In genomic region chr14:49687942-49688700, GRCh38 we compare ENCODE assay signal across 1 cellular context.
TF ChIP-seq lines count a peak whose summit lies in the region.

Gene POLE2, minus strand, starts transcription at chr14:49688214. Its CDS starts 11 bp downstream, at chr14:49688203.

TF ChIP-seq in HepG2, 621 proteins besides CTCF, POLR2A, EP300 and RAD21 (continued from another document and continues in another):
- TF ChIP-seq ZBTB4 (CRISPR knock-in tag; IDR thresholded peaks at IDR 0.05; ENCODE audit: borderline replicate concordance) (peak; percentile 100), MTA1 (CRISPR knock-in tag; IDR thresholded peaks at IDR 0.05; ENCODE audit: borderline replicate concordance) (peak; percentile 93), CEBPB (IDR thresholded peaks at IDR 0.05; ENCODE audit: borderline replicate concordance, low read depth, low read length) (no peak), ATF7-NPFF (CRISPR knock-in tag; IDR thresholded peaks at IDR 0.05; ENCODE audit: low read depth) (peak; percentile 94; the same call in 1 of the 2 replicates), SRSF4 (IDR thresholded peaks at IDR 0.05; ENCODE audit: low read depth, low read length, poor library complexity, severe bottlenecking) (no peak), ZGPAT (CRISPR knock-in tag; IDR thresholded peaks at IDR 0.05) (peak; percentile 51; the same call in 1 of the 2 replicates), CC2D1A (CRISPR knock-in tag; IDR thresholded peaks at IDR 0.05) (no peak), TBX2 (CRISPR knock-in tag; IDR thresholded peaks at IDR 0.05; ENCODE audit: borderline replicate concordance) (peak; percentile 77), ZNF784 (CRISPR knock-in tag; IDR thresholded peaks at IDR 0.05; ENCODE audit: borderline replicate concordance) (peak; percentile 76; the same call in 1 of the 2 replicates), ZNF7 (CRISPR knock-in tag; IDR thresholded peaks at IDR 0.05) (no peak), MATR3 (CRISPR knock-in tag; IDR thresholded peaks at IDR 0.05) (no peak), POLR2G (IDR thresholded peaks at IDR 0.05; ENCODE audit: low read depth, low read length) (peak; percentile 79), ZNF614 (CRISPR knock-in tag; IDR thresholded peaks at IDR 0.05; ENCODE audit: borderline replicate concordance) (no peak; the same call in 1 of the 2 replicates), POLR2AphosphoS5 (IDR thresholded peaks at IDR 0.05; ENCODE audit: low read depth, low read length) (peak; percentile 75), KMT2B (CRISPR knock-in tag; IDR thresholded peaks at IDR 0.05) (peak; percentile 87), ZBTB26 (CRISPR knock-in tag; IDR thresholded peaks at IDR 0.05; ENCODE audit: borderline replicate concordance) (0 out of 2 replicates have a peak, but pooled peaks have one; percentile 37), SOX13 (IDR thresholded peaks at IDR 0.05) (no peak), SOX13 (CRISPR knock-in tag; conservative IDR thresholded peaks at IDR 0.05 in 1 of 2, IDR thresholded peaks at IDR 0.05 in 1 of 2) (no peak), PBX3 (CRISPR knock-in tag; IDR thresholded peaks at IDR 0.05; ENCODE audit: borderline replicate concordance) (0 out of 2 replicates have a peak, but pooled peaks have one; percentile 50), ZMAT3 (CRISPR knock-in tag; conservative IDR thresholded peaks at IDR 0.05) (0 out of 2 replicates have a peak, but pooled peaks have one; percentile 35), ZNF577 (CRISPR knock-in tag; IDR thresholded peaks at IDR 0.05; ENCODE audit: borderline replicate concordance, low read depth) (peak; percentile 68; the same call in 1 of the 2 replicates), ATF4 (CRISPR knock-in tag; IDR thresholded peaks at IDR 0.05) (no peak), ZNF383 (CRISPR knock-in tag; IDR thresholded peaks at IDR 0.05; ENCODE audit: borderline replicate concordance) (peak; percentile 54; the same call in 1 of the 2 replicates), MED1 (CRISPR knock-in tag; IDR thresholded peaks at IDR 0.05) (peak; percentile 44; the same call in 1 of the 2 replicates), SP5 (CRISPR knock-in tag; IDR thresholded peaks at IDR 0.05; ENCODE audit: borderline replicate concordance, low read depth) (peak; percentile 86), ZNF275 (CRISPR knock-in tag; IDR thresholded peaks at IDR 0.05; ENCODE audit: borderline replicate concordance) (no peak), CBFB (CRISPR knock-in tag; IDR thresholded peaks at IDR 0.05) (peak; percentile 41; the same call in 1 of the 2 replicates), DDIT3 (CRISPR knock-in tag; IDR thresholded peaks at IDR 0.05) (no peak), NR1H2 (CRISPR knock-in tag; IDR thresholded peaks at IDR 0.05; ENCODE audit: borderline replicate concordance, low read depth) (0 out of 2 replicates have a peak, but pooled peaks have one; percentile 33), DMTF1 (CRISPR knock-in tag; IDR thresholded peaks at IDR 0.05) (no peak), ATF6 (CRISPR knock-in tag; conservative IDR thresholded peaks at IDR 0.05) (no peak), NRL (CRISPR knock-in tag; IDR thresholded peaks at IDR 0.05; ENCODE audit: borderline replicate concordance) (peak; percentile 81), ZNF343 (CRISPR knock-in tag; IDR thresholded peaks at IDR 0.05) (0 out of 2 replicates have a peak, but pooled peaks have one; percentile 68), MBD4 (IDR thresholded peaks at IDR 0.05; ENCODE audit: borderline replicate concordance, low read length) (no peak), HMG20B (CRISPR knock-in tag; conservative IDR thresholded peaks at IDR 0.05) (no peak), SUZ12 (IDR thresholded peaks at IDR 0.05; ENCODE audit: low read depth, low read length) (no peak), GZF1 (CRISPR knock-in tag; IDR thresholded peaks at IDR 0.05) (no peak), ZNF775 (CRISPR knock-in tag; IDR thresholded peaks at IDR 0.05; ENCODE audit: borderline replicate concordance) (no peak), KDM3A (CRISPR knock-in tag; IDR thresholded peaks at IDR 0.05; ENCODE audit: low read depth) (peak; percentile 73; the same call in 1 of the 2 replicates), ERF (CRISPR knock-in tag; IDR thresholded peaks at IDR 0.05) (peak; percentile 72), PREB (CRISPR knock-in tag; IDR thresholded peaks at IDR 0.05) (no peak), SETDB1 (CRISPR knock-in tag; IDR thresholded peaks at IDR 0.05; ENCODE audit: borderline replicate concordance) (0 out of 2 replicates have a peak, but pooled peaks have one; percentile 77), ZNF552 (CRISPR knock-in tag; IDR thresholded peaks at IDR 0.05; ENCODE audit: borderline replicate concordance) (peak; percentile 62; the same call in 1 of the 2 replicates), SNRNP70 (IDR thresholded peaks at IDR 0.05; ENCODE audit: low read depth, low read length) (no peak), ZNF746 (CRISPR knock-in tag; IDR thresholded peaks at IDR 0.05) (0 out of 2 replicates have a peak, but pooled peaks have one; percentile 41)
